In the genomic region with DNA sequence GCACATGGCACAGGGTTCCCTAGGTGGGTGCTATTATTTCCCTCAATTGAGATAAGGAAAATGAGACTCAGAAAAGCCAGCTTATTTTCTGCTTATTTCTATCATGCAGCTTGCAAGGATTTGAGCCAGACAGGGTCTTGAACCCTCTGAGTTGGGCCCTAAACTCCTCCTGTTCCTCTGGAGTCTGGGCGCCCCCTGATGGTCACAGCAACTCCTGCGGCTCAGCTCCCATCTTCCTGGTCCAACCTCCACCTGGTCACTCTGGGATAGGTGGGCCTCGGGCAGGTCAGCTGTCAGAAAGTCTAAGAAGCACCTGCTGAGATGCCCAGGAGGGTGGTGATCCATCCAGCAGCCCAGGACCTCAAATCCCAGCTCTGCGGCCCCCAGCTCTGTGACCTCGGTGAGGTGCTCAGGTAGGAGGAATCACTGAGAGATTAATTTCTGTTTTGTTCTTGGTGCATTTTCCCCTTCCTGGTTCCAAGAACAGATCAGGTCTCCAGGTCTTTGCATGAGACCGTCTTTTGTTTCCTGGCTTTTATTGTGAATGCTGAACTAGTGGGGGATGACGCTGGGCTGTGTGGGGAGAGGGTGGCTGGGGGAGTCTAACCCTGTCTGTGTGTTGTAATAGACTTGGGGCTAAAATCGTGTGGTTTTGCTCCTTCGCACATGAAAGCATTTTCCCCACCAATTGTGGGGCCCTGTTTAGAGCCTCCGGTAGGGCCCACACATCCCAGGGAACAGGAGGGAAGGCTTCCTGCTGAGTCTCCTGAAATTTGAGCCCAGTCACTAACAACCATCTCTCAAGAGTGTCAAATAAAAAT, we compare ENCODE assay signal across 9 cellular contexts. TPM values are rescaled to one million over a fixed set of nuclear protein-coding genes. Genes with fewer than 3 reads are reported as not detected.
DNase-seq lines count a peak whose midpoint lies in the region; ATAC-seq and TF ChIP-seq lines count a peak whose summit lies in the region.
"Had no signal": no experiment of that assay in that cellular context is flagged by ENCODE, and none has a peak within 500 bp of the region (broad histone marks: within the 10 kb centered on the region; RNA-seq: fewer than 3 reads in every experiment).

No MANE protein-coding gene starts in this region.

- H3K4me3 Mint-ChIP-seq in HFFc6 (no peak overlapping the region), osteocyte (ENCODE audit: unreplicated experiment) (no peak overlapping the region)

- H3K27ac Mint-ChIP-seq in HFFc6 (no peak overlapping the region), osteocyte (ENCODE audit: unreplicated experiment) (no peak overlapping the region)

- DNase-seq in DMS 273 (lab: John Stamatoyannopoulos, UW; ENCODE audit: unreplicated experiment) (peak; percentile 87), HFFc6 (no peak), NCI-H774 (lab: John Stamatoyannopoulos, UW) (peak; percentile 31), cerebellar cortex (ENCODE audit: low spot score) (peak; percentile 39), osteocyte (ENCODE audit: extremely low spot score, unreplicated experiment) (no peak)

- peak; percentile 80 for TF ChIP-seq CTCF in HFFc6 (IDR thresholded peaks at IDR 0.05)
- peak; percentile 62 for TF ChIP-seq CTCF in osteocyte (IDR thresholded peaks at IDR 0.05)

- no peak for ATAC-seq in HG03460 (IDR thresholded peaks at IDR 0.05; ENCODE audit: unreplicated experiment)
- ATAC-seq in HG03521 (IDR thresholded peaks at IDR 0.05; ENCODE audit: unreplicated experiment) = no peak
- no peak for ATAC-seq in HG03025 (IDR thresholded peaks at IDR 0.05; ENCODE audit: low FRiP score, unreplicated experiment)

- H3K27me3 Mint-ChIP-seq in HFFc6 (ENCODE audit: insufficient read depth) (peaks cover 6% of the 10 kb centered on the region), osteocyte (ENCODE audit: unreplicated experiment) (peaks cover 19% of the 10 kb centered on the region)

- H3K9me3 Mint-ChIP-seq in HFFc6 (no peaks in the 10 kb centered on the region), osteocyte (ENCODE audit: unreplicated experiment) (no peaks in the 10 kb centered on the region)

- H3K4me1 Mint-ChIP-seq in HFFc6 (ENCODE audit: low read depth) (peaks cover 17% of the 10 kb centered on the region), osteocyte (ENCODE audit: unreplicated experiment) (peaks cover 12% of the 10 kb centered on the region)

- H3K36me3 Mint-ChIP-seq in HFFc6 (ENCODE audit: low read depth) (no peaks in the 10 kb centered on the region), osteocyte (ENCODE audit: unreplicated experiment) (no peaks in the 10 kb centered on the region)

RNA-seq across cellular contexts. Expression of gene TMEM130, which starts 32.8 kb away (rescaled TPM):
- 10 to 100 TPM in 5 of 6 experiments, 1 to 10 TPM in 1; 5.6 to 13.1 (median 11.8) TPM for total RNA-seq in HFFc6 (2021; fragmentation: NEBNext Ultra II Directional; extraction: Animal tissue kit (Norgen Biotek cat#: 25700))
- 1.5 and 1.7 TPM in 2 replicates for total RNA-seq in osteocyte
- total RNA-seq: T-helper 1 cell treated with Interleukin-12 subunit alpha and Interleukin-12 subunit beta and Interleukin-4 antibody, amounts not matched to agents 30 ng/mL and 1 ng/mL, for 36 hours had no signal

RNA-seq across cellular contexts. Expression of gene TRRAP, which starts 41.3 kb away (rescaled TPM):
- 10 to 100 TPM; 26.6 to 35.5 (median 28.7) TPM for total RNA-seq in HFFc6 (2021; fragmentation: NEBNext Ultra II Directional; extraction: Animal tissue kit (Norgen Biotek cat#: 25700))
- total RNA-seq in osteocyte = 48.5 and 56.0 TPM in 2 replicates

Comparison
In these comparisons a context has a peak if more than half of its experiments do, and no peak if none do; other contexts are left out.
1. DNase-seq: peak in DMS 273 (single experiment), NCI-H774 (single experiment) and cerebellar cortex (single experiment); none in HFFc6 (single experiment) and osteocyte (single experiment).